Comparison of ENCODE assay signal across 13 cellular contexts in the genomic region with DNA sequence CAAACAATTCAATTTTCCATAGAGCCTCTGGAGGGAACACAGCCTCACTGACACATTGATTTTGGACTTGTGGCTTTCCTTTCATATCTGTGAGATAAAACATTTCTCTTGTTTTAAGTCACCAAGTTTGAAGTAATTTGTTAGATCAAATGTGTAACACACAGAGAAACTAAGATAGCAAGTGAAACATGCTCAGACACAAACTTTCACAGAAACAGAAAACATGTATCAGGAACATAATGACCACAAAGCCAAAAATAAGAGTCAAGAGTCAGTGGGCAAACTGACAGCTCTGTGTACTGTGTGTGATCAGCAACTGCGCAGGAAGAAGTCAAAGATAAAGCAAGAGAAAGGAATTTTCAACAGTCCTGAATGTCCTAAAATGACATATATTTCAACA.
DNase-seq lines count a peak whose midpoint lies in the region; ATAC-seq and TF ChIP-seq lines count a peak whose summit lies in the region.
"Had no signal": no experiment of that assay in that cellular context is flagged by ENCODE, and none has a peak within 500 bp of the region (broad histone marks: within the 10 kb centered on the region; RNA-seq: fewer than 3 reads in every experiment).

No MANE protein-coding gene starts in this region.

- H3K9me3 ChIP-seq in GM23248 (ENCODE audit: low read depth), result no peaks in the 10 kb centered on the region

- in situ Hi-C loops in GM23248 (cut with MboI), result no loop called here

- no peaks in the 10 kb centered on the region for H4K20me1 ChIP-seq in GM23248 (ENCODE audit: insufficient read depth)

- no peak overlapping the region for H2AFZ ChIP-seq in GM23248

- no peak for TF ChIP-seq CTCF in GM12865 (IDR thresholded peaks at IDR 0.05; ENCODE audit: insufficient read depth, low read depth, low read length, missing control alignments)

- H3F3A ChIP-seq in GM23248 (ENCODE audit: insufficient read depth), result no peaks in the 10 kb centered on the region

- H3K4me1 ChIP-seq in GM23248 (ENCODE audit: insufficient read depth), result no peaks in the 10 kb centered on the region

- H3K27me3 ChIP-seq in GM23248 (replicated peaks; ENCODE audit: insufficient read depth), result no peaks in the 10 kb centered on the region

- no peak overlapping the region for H3K9ac ChIP-seq in GM23248

- ATAC-seq in GM19395 (IDR thresholded peaks at IDR 0.05; ENCODE audit: unreplicated experiment) (peak; percentile 97), HG02678 (IDR thresholded peaks at IDR 0.05; ENCODE audit: unreplicated experiment) (peak; percentile 98), HG03439 (IDR thresholded peaks at IDR 0.05; ENCODE audit: unreplicated experiment) (peak; percentile 100), left lobe of liver (no peak)
- ATAC-seq in stimulated activated naive CD8-positive, alpha-beta T cell treated with anti-CD3 and anti-CD28 coated beads, Interleukin-15, Interleukin-2, amounts not matched to agents 100 U/mL and 50 U/mL, for 24 hours, result no peak
- ATAC-seq: activated naive CD4-positive, alpha-beta T cell treated with anti-CD3 and anti-CD28 coated beads, Interleukin-2, amount 50 U/mL, for 72 hours had no signal

- no peak overlapping the region for H3K4me2 ChIP-seq in GM23248 (ENCODE audit: unreplicated experiment)

- no peaks in the 10 kb centered on the region for H3K9me2 ChIP-seq in GM23248 (ENCODE audit: insufficient read depth)

- no peaks in the 10 kb centered on the region for H3K79me2 ChIP-seq in GM23248 (ENCODE audit: insufficient read depth)

- no peak overlapping the region for H3K27ac ChIP-seq in GM23248

- H3K4me3 ChIP-seq in GM12865 (ENCODE audit: low read depth, low read length), result peak overlapping the region; percentile 21; the same call in 1 of the 2 replicates
- no peak overlapping the region for H3K4me3 ChIP-seq in GM23248

- H3K36me3 ChIP-seq in GM23248 (ENCODE audit: low read depth), result no peaks in the 10 kb centered on the region

- WGBS in GM23248 (ENCODE audit: low coverage in 1 of 2, low lambda C conversion rate in 2 of 2, missing lambda C conversion rate in 2 of 2), 2 experiments, result 15 to 19% methylated on average over 1 of the region's 1 CpG

- DNase-seq in GM12865 (ENCODE audit: low read depth) (peak; percentile 70), left lobe of liver (ENCODE audit: low spot score) (no peak), NCI-H2196 treated with DMSO at 0.1 percent for 48 hours (lab: John Stamatoyannopoulos, UW; ENCODE audit: unreplicated experiment) (no peak), GM23248 (no peak)
- no peak for DNase-seq in stimulated activated naive CD8-positive, alpha-beta T cell treated with anti-CD3 and anti-CD28 coated beads, Interleukin-15, Interleukin-2, amounts not matched to agents 100 U/mL and 50 U/mL, for 24 hours
- DNase-seq: activated CD4-positive, alpha-beta T cell treated with anti-CD3 and anti-CD28 coated beads for 1 hour; HFFc6; NCI-H524; stimulated activated CD4-positive, alpha-beta T cell treated with anti-CD3 and anti-CD28 coated beads, Interleukin-12 subunit alpha, Interleukin-12 subunit beta, amount 100 ng/mL, for 4 hours had no signal

Comparison
In these comparisons a context has a peak if more than half of its experiments do, and no peak if none do; other contexts are left out.
1. ATAC-seq: peak in GM19395 (single experiment), HG02678 (single experiment) and HG03439 (single experiment); none in left lobe of liver (single experiment) and stimulated activated naive CD8-positive, alpha-beta T cell treated with anti-CD3 and anti-CD28 coated beads, Interleukin-15, Interleukin-2, amounts not matched to agents 100 U/mL and 50 U/mL, for 24 hours (single experiment).